ENCODE assay signal across 8 cellular contexts in the genomic region with DNA sequence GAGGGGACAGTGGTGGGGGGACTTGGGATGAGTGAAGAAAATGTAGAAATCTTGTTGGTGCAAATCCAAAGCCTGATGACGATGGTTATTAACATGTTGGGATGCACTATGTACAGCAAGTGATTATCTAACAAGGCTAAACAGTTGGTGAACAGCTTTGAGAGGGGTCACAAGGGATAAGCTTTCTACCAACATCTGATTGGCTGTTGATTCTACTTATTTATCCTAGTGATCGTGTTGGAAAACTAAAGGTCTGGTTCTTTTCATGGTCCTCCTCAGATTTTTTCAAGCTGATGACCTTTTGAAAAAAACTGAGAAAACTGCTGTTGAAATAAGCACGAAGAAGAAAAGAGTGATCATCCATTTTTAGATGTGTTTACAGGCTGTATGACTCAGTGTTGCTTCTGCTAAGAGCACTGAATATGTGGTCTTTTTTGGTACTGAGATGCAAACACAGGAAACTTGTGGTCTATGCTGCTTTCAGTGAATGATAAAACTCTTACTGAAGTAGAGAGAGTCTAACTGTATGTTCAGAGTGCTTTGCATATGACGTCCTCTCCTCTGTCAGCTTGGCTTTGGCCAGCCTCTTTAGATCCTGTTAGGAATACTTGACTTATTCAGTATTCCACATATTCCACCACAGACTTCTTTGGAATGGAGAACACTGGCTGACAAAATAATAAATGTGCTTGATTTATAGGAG.
DNase-seq lines count a peak whose midpoint lies in the region; ATAC-seq and TF ChIP-seq lines count a peak whose summit lies in the region.

No MANE protein-coding gene starts in this region.

- H3K9me3 Mint-ChIP-seq in CD4-positive, CD25-positive, alpha-beta regulatory T cell = peaks cover 0 to 1% (median 0%) of the 10 kb centered on the region in 7 donors
- no peaks in the 10 kb centered on the region for H3K9me3 Mint-ChIP-seq in activated B cell treated with CpG ODN at 0.5 μM for 24 hours

- H3K27ac Mint-ChIP-seq in CD4-positive, CD25-positive, alpha-beta regulatory T cell = peak overlapping the region; percentile 89 to 97 (median 94)
- H3K27ac Mint-ChIP-seq in activated B cell treated with CpG ODN at 0.5 μM for 24 hours = peak overlapping the region; percentile 54

- no peaks in the 10 kb centered on the region for H3K36me3 Mint-ChIP-seq in CD4-positive, CD25-positive, alpha-beta regulatory T cell
- H3K36me3 Mint-ChIP-seq in activated B cell treated with CpG ODN at 0.5 μM for 24 hours (ENCODE audit: low read depth) = no peaks in the 10 kb centered on the region

- CTCF ChIA-PET in activated B cell treated with CpG ODN at 0.5 μM for 24 hours (lab: Charles Lee) = no interaction called here

- intact Hi-C loops in activated B cell treated with CpG ODN at 0.5 μM for 24 hours (cut with micrococcal nuclease) = loop anchor here (1.0 to 2.0 kb wide), 2 partner anchors 47 to 682 kb away; a partner anchor contains a TSS
- intact Hi-C loops in mucosa of descending colon (cut with DNase I, micrococcal nuclease) = no loop called here
- intact Hi-C loops in posterior cingulate gyrus (cut with DNase I) = no loop called here

- H3K36me3 ChIP-seq in CD4-positive, CD25-positive, alpha-beta regulatory T cell (ENCODE audit: control insufficient read depth, insufficient read depth, low read length) = no peaks in the 10 kb centered on the region
- H3K36me3 ChIP-seq in mucosa of descending colon (ENCODE audit: low read depth) (no peaks in the 10 kb centered on the region), H7 (replicated peaks; ENCODE audit: control insufficient read depth, insufficient read depth, low read length) (no peaks in the 10 kb centered on the region)

- TF ChIP-seq CTCF in activated B cell treated with CpG ODN at 0.5 μM for 24 hours (IDR thresholded peaks at IDR 0.05) (no peak), mucosa of descending colon (IDR thresholded peaks at IDR 0.05) (no peak)

- no peaks in the 10 kb centered on the region for H3K27me3 ChIP-seq in CD4-positive, CD25-positive, alpha-beta regulatory T cell (ENCODE audit: control insufficient read depth, insufficient read depth, low read length)
- no peaks in the 10 kb centered on the region for H3K27me3 ChIP-seq in H7 (ENCODE audit: control insufficient read depth, insufficient read depth, low read length)

- H3K4me1 ChIP-seq in CD4-positive, CD25-positive, alpha-beta regulatory T cell (ENCODE audit: control insufficient read depth, insufficient read depth, low read length, poor library complexity, severe bottlenecking) = peaks cover 37% of the 10 kb centered on the region
- no peaks in the 10 kb centered on the region for H3K4me1 ChIP-seq in mucosa of descending colon (ENCODE audit: low read depth)

- peaks cover 8 to 45% (median 28%) of the 10 kb centered on the region in 4 donors for H3K4me1 Mint-ChIP-seq in CD4-positive, CD25-positive, alpha-beta regulatory T cell
- peaks cover 24% of the 10 kb centered on the region for H3K4me1 Mint-ChIP-seq in activated B cell treated with CpG ODN at 0.5 μM for 24 hours

- peak overlapping the region; percentile 58 for H3K4me3 ChIP-seq in CD4-positive, CD25-positive, alpha-beta regulatory T cell (ENCODE audit: low read depth, low read length)
- H3K4me3 ChIP-seq in mucosa of descending colon = no peak overlapping the region
- H3K4me3 ChIP-seq in H7 (ENCODE audit: insufficient read depth, low read depth, low read length) = no peak overlapping the region

- H3K9me3 ChIP-seq in CD4-positive, CD25-positive, alpha-beta regulatory T cell (ENCODE audit: control insufficient read depth in 2 of 2, low read length in 2 of 2) = no peaks in the 10 kb centered on the region
- H3K9me3 ChIP-seq in mucosa of descending colon = no peaks in the 10 kb centered on the region

- DNase-seq in CD4-positive, CD25-positive, alpha-beta regulatory T cell = peak in 2 of 3 donors; percentile 63 to 90
- peak; percentile 62 for DNase-seq in GM19240 (ENCODE audit: insufficient read length, low spot score)
- DNase-seq in activated B cell treated with CpG ODN at 0.5 μM for 24 hours = no peak
- peak in 1 of 3 donors; percentile 11 for DNase-seq in mucosa of descending colon
- no peak for DNase-seq in H7
- no peak for DNase-seq in posterior cingulate gyrus
- no peak for DNase-seq in DMS79 treated with DMSO at 0.1 percent for 48 hours (lab: John Stamatoyannopoulos, UW)

- peak; percentile 99 to 100 for ATAC-seq in CD4-positive, CD25-positive, alpha-beta regulatory T cell (ENCODE audit: low read depth in 2 of 2)
- peak; percentile 99 for ATAC-seq in HG03175 (IDR thresholded peaks at IDR 0.05; ENCODE audit: unreplicated experiment)
- peak; percentile 96 for ATAC-seq in activated B cell treated with CpG ODN at 0.5 μM for 24 hours (ENCODE audit: low read depth)
- peak; percentile 88 for ATAC-seq in mucosa of descending colon

- peak overlapping the region; percentile 11 to 86 (median 52) for H3K4me3 Mint-ChIP-seq in CD4-positive, CD25-positive, alpha-beta regulatory T cell
- H3K4me3 Mint-ChIP-seq in activated B cell treated with CpG ODN at 0.5 μM for 24 hours = peak overlapping the region; percentile 24

- no peaks in the 10 kb centered on the region for H3K27me3 Mint-ChIP-seq in CD4-positive, CD25-positive, alpha-beta regulatory T cell
- H3K27me3 Mint-ChIP-seq in activated B cell treated with CpG ODN at 0.5 μM for 24 hours = no peaks in the 10 kb centered on the region

- H3K27ac ChIP-seq in CD4-positive, CD25-positive, alpha-beta regulatory T cell (ENCODE audit: insufficient read depth, low read length, poor library complexity, severe bottlenecking) = peak overlapping the region; percentile 70

- POLR2A ChIA-PET in activated B cell treated with CpG ODN at 0.5 μM for 24 hours (lab: Charles Lee) = interaction anchor here (0.5 to 1.6 kb wide), 3 partner anchors 47 to 1903 kb away, joined by 5 to 6 read pairs (median 5); no protein-coding TSS in a partner anchor

Comparison
In these comparisons a context has a peak if more than half of its experiments do, and no peak if none do; other contexts are left out.
1. DNase-seq: peak in CD4-positive, CD25-positive, alpha-beta regulatory T cell (2 of 3) and GM19240 (single experiment); none in activated B cell treated with CpG ODN at 0.5 μM for 24 hours (single experiment), H7 (single experiment), posterior cingulate gyrus (0 of 10) and DMS79 treated with DMSO at 0.1 percent for 48 hours (single experiment).
2. Peak in every context shown above with its lines, with median percentiles within 50 percentile points of each other: ATAC-seq.